8 cellular contexts compared by ENCODE assay signal in genomic region chr16:48383204-48383876, GRCh38. TPM values are rescaled to one million over a fixed set of nuclear protein-coding genes. Genes with fewer than 3 reads are reported as not detected.
DNase-seq lines count a peak whose midpoint lies in the region; ATAC-seq, FAIRE-seq and TF ChIP-seq lines count a peak whose summit lies in the region.

No MANE protein-coding gene starts in this region.

- ATAC-seq in GM18498 (IDR thresholded peaks at IDR 0.05; ENCODE audit: unreplicated experiment): no peak
- no peak for ATAC-seq in mucosa of descending colon

- no TSS peak for BruUV-seq in A673 (replicated peaks; lab: Mats Ljungman, UMichigan)

- peak overlapping the region; percentile 64 for H3K4me3 ChIP-seq in A673 (ENCODE audit: low read depth, low read length, poor library complexity, severe bottlenecking)
- peak overlapping the region; percentile 73 for H3K4me3 ChIP-seq in HL-60 (replicated peaks; ENCODE audit: insufficient read depth, low read length)
- peak overlapping the region; percentile 84 for H3K4me3 ChIP-seq in bronchial epithelial cell (ENCODE audit: low read depth, low read length)
- peak overlapping the region; percentile 26 for H3K4me3 ChIP-seq in mucosa of stomach (ENCODE audit: low read length)
- H3K4me3 ChIP-seq in mucosa of descending colon: no peak overlapping the region

- POLR2A ChIA-PET in A673 (lab: Charles Lee; ENCODE audit: low non-redundant PET): interaction anchor here (0.7 kb wide), 1 partner anchor 17 kb away, joined by 6 read pairs; no protein-coding TSS in a partner anchor

- TF ChIP-seq CTCF in A673 (conservative IDR thresholded peaks at IDR 0.05; ENCODE audit: low read depth, low read length) (no peak), HL-60 (IDR thresholded peaks at IDR 0.05; ENCODE audit: insufficient read depth, low read length) (no peak), bronchial epithelial cell (IDR thresholded peaks at IDR 0.05; ENCODE audit: insufficient read depth, low read length, severe bottlenecking) (no peak), mucosa of descending colon (IDR thresholded peaks at IDR 0.05) (no peak)

- H3K36me3 ChIP-seq in A673 (ENCODE audit: insufficient read depth, low read length, poor library complexity, severe bottlenecking) (no peaks in the 10 kb centered on the region), bronchial epithelial cell (ENCODE audit: control insufficient read depth, insufficient read depth, low read length) (no peaks in the 10 kb centered on the region), mucosa of stomach (ENCODE audit: control insufficient read depth, insufficient read depth, low read length) (no peaks in the 10 kb centered on the region), mucosa of descending colon (ENCODE audit: low read depth) (no peaks in the 10 kb centered on the region)

- peak overlapping the region; percentile 70 for H3K9ac ChIP-seq in mucosa of stomach (ENCODE audit: low read length)

- no peak for DNase-seq in A673 (ENCODE audit: low spot score)
- no peak for DNase-seq in HL-60 (ENCODE audit: low read depth in 1 of 2, low spot score in 1 of 2)
- DNase-seq in bronchial epithelial cell (ENCODE audit: low read depth): no peak
- DNase-seq in mucosa of descending colon: no peak
- no peak for DNase-seq in stimulated activated CD4-positive, alpha-beta T cell treated with anti-CD3 and anti-CD28 coated beads, Interleukin-4, amount 100 ng/mL, for 1 hour
- DNase-seq in NCI-H2081 (lab: John Stamatoyannopoulos, UW): no peak

- no peak for FAIRE-seq in bronchial epithelial cell (lab: Jason Lieb, UNC)

- H3K27ac ChIP-seq in A673 (ENCODE audit: low read depth, low read length, poor library complexity, severe bottlenecking) (peak overlapping the region; percentile 9), HL-60 (replicated peaks) (peak overlapping the region; percentile 80)

- H3K4me1 ChIP-seq in A673 (ENCODE audit: insufficient read depth, low read length, poor library complexity, severe bottlenecking) (peaks cover 24% of the 10 kb centered on the region), mucosa of stomach (ENCODE audit: control insufficient read depth, insufficient read depth, low read length) (peaks cover 14% of the 10 kb centered on the region), mucosa of descending colon (ENCODE audit: low read depth) (peaks cover 33% of the 10 kb centered on the region)

- H3K9me3 ChIP-seq in A673 (ENCODE audit: low read depth, low read length, poor library complexity, severe bottlenecking) (no peaks in the 10 kb centered on the region), mucosa of stomach (ENCODE audit: control insufficient read depth, low read length) (no peaks in the 10 kb centered on the region), mucosa of descending colon (no peaks in the 10 kb centered on the region)

- H3K27me3 ChIP-seq in A673 (replicated peaks; ENCODE audit: insufficient read depth, low read depth, low read length, poor library complexity): no peaks in the 10 kb centered on the region
- no peaks in the 10 kb centered on the region for H3K27me3 ChIP-seq in HL-60 (ENCODE audit: insufficient read depth, poor library complexity, severe bottlenecking)
- H3K27me3 ChIP-seq in bronchial epithelial cell (ENCODE audit: control insufficient read depth, insufficient read depth, low read length): no peaks in the 10 kb centered on the region
- H3K27me3 ChIP-seq in mucosa of stomach (ENCODE audit: control insufficient read depth, insufficient read depth, low read length): no peaks in the 10 kb centered on the region

- intact Hi-C loops in A673 (cut with micrococcal nuclease; ENCODE audit: unreplicated experiment) (no loop called here), mucosa of descending colon (cut with DNase I, micrococcal nuclease) (no loop called here)

- CTCF ChIA-PET in A673 (lab: Charles Lee): interaction anchor here (0.5 kb wide), 1 partner anchor 17 kb away, joined by 11 read pairs; no protein-coding TSS in a partner anchor

RNA-seq across cellular contexts. Expression of gene SIAH1, which starts 1.9 kb away (rescaled TPM):
- total RNA-seq in A673 (2021): 29.9 and 30.0 TPM in 2 replicates
- total RNA-seq in bronchial epithelial cell: 59.5 and 60.0 TPM in 2 replicates
- 10 to 100 TPM; 26.8 to 36.2 (median 27.1) TPM for total RNA-seq in mucosa of descending colon
